ENCODE assay signal across 20 cellular contexts in the genomic region with DNA sequence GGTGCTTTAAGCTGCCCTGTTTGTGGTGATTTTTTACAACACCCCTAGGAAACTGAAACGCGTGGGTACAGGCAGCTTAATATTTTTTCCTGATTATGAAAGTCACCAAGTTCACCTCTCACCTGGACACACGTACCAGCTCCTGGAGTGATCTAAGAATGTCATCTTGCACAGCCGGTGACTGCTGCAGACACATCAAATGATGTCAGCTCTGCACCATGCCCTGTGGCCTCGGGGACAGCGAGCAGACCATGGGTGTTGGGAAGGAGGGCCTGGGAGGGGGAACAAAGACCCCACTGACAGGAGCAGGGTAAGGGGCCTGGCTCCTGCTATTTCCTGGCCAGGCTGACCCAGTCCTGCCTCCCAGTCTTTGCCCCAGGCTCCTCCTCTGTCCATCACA.
"Had no signal": no experiment of that assay in that cellular context is flagged by ENCODE, and none has a peak within 500 bp of the region (broad histone marks: within the 10 kb centered on the region; RNA-seq: fewer than 3 reads in every experiment).

No MANE protein-coding gene starts in this region.

- ATAC-seq: activated CD4-positive, CD25-positive, alpha-beta regulatory T cell treated with anti-CD3 and anti-CD28 coated beads, Interleukin-2, amount 50 U/mL, for 24 hours; activated T-cell treated with anti-CD3 and anti-CD28 coated beads, Interleukin-2, amount 50 U/mL, for 72 hours; left lobe of liver had no signal

- H3K27me3 ChIP-seq: sigmoid colon, testis, upper lobe of left lung had no signal

- H3K27ac ChIP-seq: sigmoid colon, testis, upper lobe of left lung, VCaP had no signal

- DNase-seq: activated CD4-positive, alpha-beta memory T cell treated with anti-CD3 and anti-CD28 coated beads, Interleukin-2, amount 10 ng/mL, durations not matched to agents 7 days and 5 days; activated CD4-positive, alpha-beta T cell treated with anti-CD3 and anti-CD28 coated beads, Interleukin-2, amount 10 ng/mL, durations not matched to agents 24 days and 14 days; activated effector memory CD4-positive, alpha-beta T cell treated with Interleukin-2 at 50 U/mL for 16 hours; activated naive CD4-positive, alpha-beta T cell treated with anti-CD3 and anti-CD28 coated beads for 36 hours; activated T-cell treated with anti-CD3 and anti-CD28 coated beads, Interleukin-2, amount 50 U/mL, for 72 hours; amygdala; cerebellar nuclear complex; naive B cell; sigmoid colon; stimulated activated CD4-positive, alpha-beta T cell treated with anti-CD3 and anti-CD28 coated beads, Interleukin-2, amount 100 ng/mL, for 48 hours; stimulated activated CD8-positive, alpha-beta memory T cell treated with anti-CD3 and anti-CD28 coated beads, Interleukin-4, amount 100 ng/mL, for 48 hours; stimulated activated naive CD4-positive, alpha-beta T cell; testis had no signal

- H3K4me3 ChIP-seq: lung, sigmoid colon, testis, upper lobe of left lung had no signal

- FAIRE-seq: bronchial epithelial cell, keratinocyte had no signal

- H3K9me3 ChIP-seq: sigmoid colon, testis, upper lobe of left lung had no signal

- H3K4me1 ChIP-seq: upper lobe of left lung had no signal

- H3K36me3 ChIP-seq: sigmoid colon, upper lobe of left lung had no signal
